24 cellular contexts compared by ENCODE assay signal in genomic region chr15:78737187-78737820, GRCh38.
A peak's percentile ranks its signal among the peaks of the same experiment; 100 is the strongest.
DNase-seq lines count a peak whose midpoint lies in the region; ATAC-seq and TF ChIP-seq lines count a peak whose summit lies in the region.
"Had no signal": no experiment of that assay in that cellular context is flagged by ENCODE, and none has a peak within 500 bp of the region (broad histone marks: within the 10 kb centered on the region; RNA-seq: fewer than 3 reads in every experiment).

No MANE protein-coding gene starts in this region.

- H3K36me3 Mint-ChIP-seq in activated CD4-positive, alpha-beta memory T cell treated with anti-CD3 and anti-CD28 coated beads, Interleukin-2, amount 10 ng/mL, durations not matched to agents 7 days and 5 days (ENCODE audit: low read depth) = no peaks in the 10 kb centered on the region
- H3K36me3 Mint-ChIP-seq: CD14-positive monocyte; CD8-positive, alpha-beta memory T cell had no signal

- H3K27ac Mint-ChIP-seq in activated CD4-positive, alpha-beta memory T cell treated with anti-CD3 and anti-CD28 coated beads, Interleukin-2, amount 10 ng/mL, durations not matched to agents 7 days and 5 days = no peak overlapping the region
- H3K27ac Mint-ChIP-seq: B cell, CD14-positive monocyte had no signal

- ATAC-seq in Right ventricle myocardium superior (ENCODE audit: poor library complexity) (no peak), lung (ENCODE audit: insufficient read depth, low FRiP score) (no peak), upper lobe of right lung (no peak), HG03280 (IDR thresholded peaks at IDR 0.05; ENCODE audit: unreplicated experiment) (no peak)
- ATAC-seq: PC-3, Right ventricle myocardium inferior had no signal

- H3K4me3 Mint-ChIP-seq in activated CD4-positive, alpha-beta memory T cell treated with anti-CD3 and anti-CD28 coated beads, Interleukin-2, amount 10 ng/mL, durations not matched to agents 7 days and 5 days = no peak overlapping the region
- H3K4me3 Mint-ChIP-seq: B cell; CD14-positive monocyte; CD8-positive, alpha-beta memory T cell had no signal

- H3K9me3 ChIP-seq in lung (ENCODE audit: control insufficient read depth in 2 of 2, insufficient read depth in 1 of 2, low read length in 1 of 2) = no peaks in the 10 kb centered on the region
- no peaks in the 10 kb centered on the region for H3K9me3 ChIP-seq in upper lobe of right lung
- no peaks in the 10 kb centered on the region for H3K9me3 ChIP-seq in tibial artery
- no peaks in the 10 kb centered on the region for H3K9me3 ChIP-seq in stomach
- H3K9me3 ChIP-seq: MG63, SJSA1 had no signal

- 70 to 77% methylated on average over 9 of the region's 9 CpGs for WGBS in lung, 2 donors
- WGBS in stomach, 5 donors = 70 to 83% (median 75%) methylated on average over 9 of the region's 9 CpGs

- H3K9me3 Mint-ChIP-seq in activated CD4-positive, alpha-beta memory T cell treated with anti-CD3 and anti-CD28 coated beads, Interleukin-2, amount 10 ng/mL, durations not matched to agents 7 days and 5 days = no peaks in the 10 kb centered on the region
- H3K9me3 Mint-ChIP-seq: CD14-positive monocyte; CD8-positive, alpha-beta memory T cell had no signal

- POLR2A ChIA-PET in activated CD4-positive, alpha-beta memory T cell treated with anti-CD3 and anti-CD28 coated beads, Interleukin-2, amount 10 ng/mL, durations not matched to agents 7 days and 5 days (lab: Charles Lee) = no interaction called here

- H3K36me3 ChIP-seq in lung (ENCODE audit: control insufficient read depth in 2 of 2, insufficient read depth in 2 of 2, low read length in 2 of 2) = no peaks in the 10 kb centered on the region
- no peaks in the 10 kb centered on the region for H3K36me3 ChIP-seq in upper lobe of right lung
- no peaks in the 10 kb centered on the region for H3K36me3 ChIP-seq in tibial artery
- no peaks in the 10 kb centered on the region for H3K36me3 ChIP-seq in stomach
- H3K36me3 ChIP-seq: MG63, SJSA1 had no signal

- peaks cover 24% of the 10 kb centered on the region for H3K27me3 Mint-ChIP-seq in activated CD4-positive, alpha-beta memory T cell treated with anti-CD3 and anti-CD28 coated beads, Interleukin-2, amount 10 ng/mL, durations not matched to agents 7 days and 5 days

- no peak for TF ChIP-seq POLR2A in stomach (IDR thresholded peaks at IDR 0.05)

- intact Hi-C loops in cardiac septum (cut with DNase I) (no loop called here), Right ventricle myocardium superior (cut with DNase I) (no loop called here), upper lobe of right lung (cut with DNase I) (no loop called here), tibial artery (cut with DNase I; ENCODE audit: low total_unique reads) (no loop called here), stomach (cut with DNase I; ENCODE audit: low total_unique reads) (no loop called here)

- no peak for TF ChIP-seq CTCF in lung (IDR thresholded peaks at IDR 0.05; ENCODE audit: control extremely low read depth, extremely low read depth)
- TF ChIP-seq CTCF in upper lobe of right lung (IDR thresholded peaks at IDR 0.05) = no peak
- no peak for TF ChIP-seq CTCF in tibial artery (IDR thresholded peaks at IDR 0.05)
- TF ChIP-seq CTCF in stomach (IDR thresholded peaks at IDR 0.05) = no peak

- peaks cover 16% of the 10 kb centered on the region for H3K4me1 Mint-ChIP-seq in activated CD4-positive, alpha-beta memory T cell treated with anti-CD3 and anti-CD28 coated beads, Interleukin-2, amount 10 ng/mL, durations not matched to agents 7 days and 5 days

- DNase-seq in cardiac septum (ENCODE audit: low spot score) = peak; percentile 24
- DNase-seq in Right ventricle myocardium superior = no peak
- DNase-seq in activated CD4-positive, alpha-beta memory T cell treated with anti-CD3 and anti-CD28 coated beads, Interleukin-2, amount 10 ng/mL, durations not matched to agents 7 days and 5 days = peak; percentile 0
- DNase-seq in lung (ENCODE audit: low spot score) = peak; percentile 16
- DNase-seq in upper lobe of right lung = peak; percentile 27
- DNase-seq in tibial artery = no peak
- DNase-seq in stomach = no peak
- DNase-seq: DMS 273 treated with DMSO at 0.1 percent for 48 hours; DMS79; GDM1; NCI-H2029; NCI-H446 treated with DMSO at 0.1 percent for 48 hours; NK-92 treated with Interleukin-12 subunit alpha and Interleukin-12 subunit beta, amount 100 ng/mL, for 24 hours had no signal

- H3K27me3 ChIP-seq in lung (ENCODE audit: control insufficient read depth, insufficient read depth) (no peaks in the 10 kb centered on the region), upper lobe of right lung (no peaks in the 10 kb centered on the region), tibial artery (peaks cover 0 to 15% of the 10 kb centered on the region in 2 donors), stomach (peaks cover 0 to 15% (median 0%) of the 10 kb centered on the region in 3 donors)
- H3K27me3 ChIP-seq: MG63, SJSA1 had no signal

- H3K4me1 ChIP-seq in lung (ENCODE audit: control insufficient read depth in 2 of 2, insufficient read depth in 2 of 2, low read length in 2 of 2) (no peaks in the 10 kb centered on the region), upper lobe of right lung (no peaks in the 10 kb centered on the region), tibial artery (no peaks in the 10 kb centered on the region), stomach (peaks cover 0 to 11% (median 0%) of the 10 kb centered on the region in 4 donors)
- H3K4me1 ChIP-seq: SJSA1 had no signal

- no peak overlapping the region for H3K27ac ChIP-seq in lung (ENCODE audit: low read depth in 1 of 2, low read length in 1 of 2)
- no peak overlapping the region for H3K27ac ChIP-seq in upper lobe of right lung
- H3K27ac ChIP-seq in tibial artery = no peak overlapping the region
- no peak overlapping the region for H3K27ac ChIP-seq in stomach
- H3K27ac ChIP-seq: GM23248, SJSA1 had no signal

- CTCF ChIA-PET in activated CD4-positive, alpha-beta memory T cell treated with anti-CD3 and anti-CD28 coated beads, Interleukin-2, amount 10 ng/mL, durations not matched to agents 7 days and 5 days (lab: Charles Lee) = interaction anchor here (0.6 to 1.2 kb wide), 3 partner anchors 191 to 827 kb away, joined by 3 to 8 read pairs (median 5); partner anchors contain the start of gene PSMA4

- H3K4me3 ChIP-seq in lung (no peak overlapping the region), upper lobe of right lung (no peak overlapping the region), tibial artery (no peak overlapping the region), stomach (no peak overlapping the region)
- H3K4me3 ChIP-seq: GM12878, GM23248, K562, MG63, SJSA1 had no signal

- TF ChIP-seq EP300 in stomach (IDR thresholded peaks at IDR 0.05) = no peak

Comparison
In these comparisons a context has a peak if more than half of its experiments do, and no peak if none do; other contexts are left out.
1. DNase-seq: peak in cardiac septum (single experiment), activated CD4-positive, alpha-beta memory T cell treated with anti-CD3 and anti-CD28 coated beads, Interleukin-2, amount 10 ng/mL, durations not matched to agents 7 days and 5 days (single experiment), lung (single experiment) and upper lobe of right lung (single experiment); none in Right ventricle myocardium superior (single experiment), tibial artery (0 of 2) and stomach (single experiment).